8 cellular contexts compared by ENCODE assay signal in genomic region chr1:27603962-27604578, GRCh38. TPM values are rescaled to one million over a fixed set of nuclear protein-coding genes. Genes with fewer than 3 reads are reported as not detected.
DNase-seq lines count a peak whose midpoint lies in the region; ATAC-seq and TF ChIP-seq lines count a peak whose summit lies in the region.

A gene with protein sequence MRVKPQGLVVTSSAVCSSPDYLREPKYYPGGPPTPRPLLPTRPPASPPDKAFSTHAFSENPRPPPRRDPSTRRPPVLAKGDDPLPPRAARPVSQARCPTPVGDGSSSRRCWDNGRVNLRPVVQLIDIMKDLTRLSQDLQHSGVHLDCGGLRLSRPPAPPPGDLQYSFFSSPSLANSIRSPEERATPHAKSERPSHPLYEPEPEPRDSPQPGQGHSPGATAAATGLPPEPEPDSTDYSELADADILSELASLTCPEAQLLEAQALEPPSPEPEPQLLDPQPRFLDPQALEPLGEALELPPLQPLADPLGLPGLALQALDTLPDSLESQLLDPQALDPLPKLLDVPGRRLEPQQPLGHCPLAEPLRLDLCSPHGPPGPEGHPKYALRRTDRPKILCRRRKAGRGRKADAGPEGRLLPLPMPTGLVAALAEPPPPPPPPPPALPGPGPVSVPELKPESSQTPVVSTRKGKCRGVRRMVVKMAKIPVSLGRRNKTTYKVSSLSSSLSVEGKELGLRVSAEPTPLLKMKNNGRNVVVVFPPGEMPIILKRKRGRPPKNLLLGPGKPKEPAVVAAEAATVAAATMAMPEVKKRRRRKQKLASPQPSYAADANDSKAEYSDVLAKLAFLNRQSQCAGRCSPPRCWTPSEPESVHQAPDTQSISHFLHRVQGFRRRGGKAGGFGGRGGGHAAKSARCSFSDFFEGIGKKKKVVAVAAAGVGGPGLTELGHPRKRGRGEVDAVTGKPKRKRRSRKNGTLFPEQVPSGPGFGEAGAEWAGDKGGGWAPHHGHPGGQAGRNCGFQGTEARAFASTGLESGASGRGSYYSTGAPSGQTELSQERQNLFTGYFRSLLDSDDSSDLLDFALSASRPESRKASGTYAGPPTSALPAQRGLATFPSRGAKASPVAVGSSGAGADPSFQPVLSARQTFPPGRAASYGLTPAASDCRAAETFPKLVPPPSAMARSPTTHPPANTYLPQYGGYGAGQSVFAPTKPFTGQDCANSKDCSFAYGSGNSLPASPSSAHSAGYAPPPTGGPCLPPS (N-terminal part only) (minus strand): TSS chr1:27604144. CDS start chr1:27552115, 52,029 bp downstream.

- peak within 1 kb of the TSS; percentile 81 for H3K4me3 ChIP-seq in HFF-Myc (replicated peaks; ENCODE audit: low read depth, low read length)

- H3K27me3 Mint-ChIP-seq in T-helper 17 cell = no peaks in the 10 kb centered on the region
- H3K27me3 Mint-ChIP-seq in type B pancreatic cell = no peaks in the 10 kb centered on the region

- intact Hi-C loops in left cardiac atrium (cut with DNase I) (loop anchor here (5.0 to 10.0 kb wide), 3 partner anchors 47 to 187 kb away; partner anchors contain the start of gene WASF2 (in 1 of the 2)), posterior vena cava (cut with DNase I) (loop anchor here (2.0 to 10.0 kb wide), 6 partner anchors 47 to 299 kb away; no protein-coding TSS in a partner anchor)

- DNase-seq in DMS79 (lab: John Stamatoyannopoulos, UW) (peak; percentile 76), HFF-Myc (ENCODE audit: extremely low read depth, low read depth) (no peak), NCI-H146 treated with DMSO at 0.1 percent for 48 hours (lab: John Stamatoyannopoulos, UW; ENCODE audit: unreplicated experiment) (peak; percentile 60), T-helper 17 cell (peak; percentile 87 to 92 (median 90)), amniotic stem cell (lab: John Stamatoyannopoulos, UW) (peak; percentile 71), left cardiac atrium (peak; percentile 94), posterior vena cava (ENCODE audit: low spot score) (peak; percentile 97), type B pancreatic cell (ENCODE audit: extremely low spot score, unreplicated experiment) (peak; percentile 96)

- no peaks in the 10 kb centered on the region for H3K9me3 Mint-ChIP-seq in type B pancreatic cell

- no peaks in the 10 kb centered on the region for H3K9me3 ChIP-seq in T-helper 17 cell (ENCODE audit: control insufficient read depth, low read length, poor library complexity, severe bottlenecking)

- peak; percentile 89 for ATAC-seq in T-helper 17 cell
- peak; percentile 73 to 74 for ATAC-seq in left cardiac atrium

- H3K4me3 Mint-ChIP-seq in T-helper 17 cell (peak within 1 kb of the TSS; percentile 95), type B pancreatic cell (peak within 1 kb of the TSS; percentile 96)

- TF ChIP-seq CTCF in HFF-Myc (IDR thresholded peaks at IDR 0.05; ENCODE audit: low read depth, low read length, missing control alignments) = no peak
- no peak for TF ChIP-seq CTCF in type B pancreatic cell (conservative IDR thresholded peaks at IDR 0.05)

- H3K27ac Mint-ChIP-seq in T-helper 17 cell (peak within 1 kb of the TSS; percentile 68), type B pancreatic cell (peak within 1 kb of the TSS; percentile 84)

- H3K36me3 Mint-ChIP-seq in T-helper 17 cell (ENCODE audit: low read depth) = no peaks in the 10 kb centered on the region
- H3K36me3 Mint-ChIP-seq in type B pancreatic cell = no peaks in the 10 kb centered on the region

- peaks cover 39% of the 10 kb centered on the region for H3K4me1 Mint-ChIP-seq in T-helper 17 cell
- H3K4me1 Mint-ChIP-seq in type B pancreatic cell (ENCODE audit: unreplicated experiment) = peaks cover 48% of the 10 kb centered on the region

RNA-seq across cellular contexts. Expression of the gene that starts here (rescaled TPM):
- 10 to 100 TPM; 15.9 to 18.7 TPM for total RNA-seq in T-helper 17 cell
- 10 to 100 TPM; 37.6 to 39.1 TPM for total RNA-seq in left cardiac atrium
- 10 to 100 TPM; 54.5 to 58.3 TPM for total RNA-seq in posterior vena cava
- total RNA-seq in type B pancreatic cell (ENCODE audit: low replicate concordance) = 49.3 and 61.0 TPM in 2 replicates
